ENCODE assay signal across 25 cellular contexts in the genomic region with DNA sequence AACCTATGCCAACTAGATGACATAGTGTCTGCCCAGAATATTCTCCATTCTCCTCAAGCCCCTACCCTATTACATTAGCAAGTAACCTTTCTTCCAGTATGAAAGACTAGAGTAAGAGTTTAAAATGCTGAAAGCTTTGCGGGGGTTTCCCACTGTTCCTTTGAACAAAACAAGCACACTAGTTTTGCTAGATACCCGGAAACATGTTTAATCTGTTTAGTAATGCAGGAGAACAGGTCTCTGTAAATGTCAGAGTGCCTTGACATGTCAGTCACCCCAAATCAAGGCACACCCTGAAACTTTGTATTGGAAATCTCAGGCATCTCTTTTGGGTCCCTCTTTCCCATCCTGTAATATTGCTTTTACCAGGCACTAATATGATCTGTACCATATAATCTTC. TPM values are rescaled to one million over a fixed set of nuclear protein-coding genes. Genes with fewer than 3 reads are reported as not detected.
DNase-seq lines count a peak whose midpoint lies in the region; ATAC-seq and TF ChIP-seq lines count a peak whose summit lies in the region.
"Had no signal": no experiment of that assay in that cellular context is flagged by ENCODE, and none has a peak within 500 bp of the region (broad histone marks: within the 10 kb centered on the region; RNA-seq: fewer than 3 reads in every experiment).

No MANE protein-coding gene starts in this region.

- H3K14ac ChIP-seq in H9 (ENCODE audit: insufficient read depth, low read length), result no peak overlapping the region

- no peak for ATAC-seq in gastroesophageal sphincter
- ATAC-seq: A549, HCT116 had no signal

- H2AK5ac ChIP-seq in H9 (ENCODE audit: insufficient read length, low read length), result no peak overlapping the region

- H3K4me3 ChIP-seq in OCI-LY3 (ENCODE audit: low read length) (peak overlapping the region; percentile 47), epithelial cell of esophagus (ENCODE audit: low read length) (no peak overlapping the region), esophagus squamous epithelium (no peak overlapping the region), gastroesophageal sphincter (no peak overlapping the region)
- H3K4me3 ChIP-seq: A549; BLaER1 treated with 17β-estradiol and CSF1 and Interleukin-3, amounts not matched to agents 10 nM and 100 nM; GM23248 had no signal

- H2BK120ac ChIP-seq in H9 (ENCODE audit: low read depth, low read length, poor library complexity, severe bottlenecking), result no peak overlapping the region

- H3K9ac ChIP-seq in OCI-LY3 (ENCODE audit: low read length) (peak overlapping the region; percentile 90), H9 (ENCODE audit: extremely low read depth, insufficient read length, low read length) (no peak overlapping the region)
- H3K9ac ChIP-seq: BLaER1 treated with 17β-estradiol and CSF1 and Interleukin-3, amounts not matched to agents 10 nM and 100 nM; GM23248 had no signal

- H3T11ph ChIP-seq in H9 (ENCODE audit: low read length), result no peak overlapping the region

- H3K18ac ChIP-seq in H9 (ENCODE audit: insufficient read length, low read depth, low read length), result no peak overlapping the region

- TF ChIP-seq EP300 in gastroesophageal sphincter (IDR thresholded peaks at IDR 0.05), result no peak

- no peaks in the 10 kb centered on the region for H3K9me3 Mint-ChIP-seq in H9
- H3K9me3 Mint-ChIP-seq: CD4-positive, alpha-beta memory T cell had no signal

- H3K27ac ChIP-seq in OCI-LY3 (ENCODE audit: low read length), result peak overlapping the region; percentile 98
- peak overlapping the region in 3 of 4 donors; percentile 39 to 58 (median 45) for H3K27ac ChIP-seq in esophagus squamous epithelium
- H3K27ac ChIP-seq in gastroesophageal sphincter, result no peak overlapping the region
- no peak overlapping the region for H3K27ac ChIP-seq in H9 (ENCODE audit: insufficient read length, low read depth, low read length)
- H3K27ac ChIP-seq: A549; BLaER1 treated with 17β-estradiol and CSF1 and Interleukin-3, amounts not matched to agents 10 nM and 100 nM; GM23248 had no signal

- 42 to 57% methylated on average over 2 of the region's 2 CpGs for WGBS in esophagus squamous epithelium, 2 donors
- 95 to 96% methylated on average over 2 of the region's 2 CpGs for WGBS in gastroesophageal sphincter (ENCODE audit: low coverage in 1 of 2), 2 donors
- no CpG with 5 or more reads among the region's 2 CpGs for WGBS in H9 (ENCODE audit: extremely low coverage, insufficient read length, low lambda C conversion rate)

- no peak overlapping the region for H3K23ac ChIP-seq in H9 (ENCODE audit: insufficient read length, low read depth, low read length)

- H3K79me1 ChIP-seq in H9 (ENCODE audit: insufficient read depth, low read depth, low read length, poor library complexity, severe bottlenecking), result no peaks in the 10 kb centered on the region

- H3K4ac ChIP-seq in H9 (ENCODE audit: low read depth, low read length), result no peak overlapping the region

- no peak overlapping the region for H4K91ac ChIP-seq in H9 (ENCODE audit: insufficient read length, low read depth, low read length)

- peaks cover 3% of the 10 kb centered on the region for H3K36me3 ChIP-seq in OCI-LY3 (replicated peaks; ENCODE audit: low read depth, low read length)
- no peaks in the 10 kb centered on the region for H3K36me3 ChIP-seq in esophagus squamous epithelium
- H3K36me3 ChIP-seq in gastroesophageal sphincter, result no peaks in the 10 kb centered on the region
- H3K36me3 ChIP-seq: BE2C; BLaER1 treated with 17β-estradiol and CSF1 and Interleukin-3, amounts not matched to agents 10 nM and 100 nM had no signal

- no peak overlapping the region for H3K56ac ChIP-seq in H9 (ENCODE audit: insufficient read length, low read depth, low read length)

- no peaks in the 10 kb centered on the region for H3K9me3 ChIP-seq in OCI-LY3 (ENCODE audit: insufficient read depth, low read length)
- H3K9me3 ChIP-seq in esophagus squamous epithelium, result no peaks in the 10 kb centered on the region
- no peaks in the 10 kb centered on the region for H3K9me3 ChIP-seq in gastroesophageal sphincter
- H3K9me3 ChIP-seq in H9 (ENCODE audit: control insufficient read depth, low read depth, low read length), result no peaks in the 10 kb centered on the region
- H3K9me3 ChIP-seq: A549, BE2C had no signal

- no peak overlapping the region for H2BK20ac ChIP-seq in H9 (ENCODE audit: low read depth, low read length, poor library complexity, severe bottlenecking)

- H3K4me3 Mint-ChIP-seq in H9, result no peak overlapping the region
- H3K4me3 Mint-ChIP-seq: CD14-positive monocyte; CD4-positive, alpha-beta memory T cell had no signal

- H4K8ac ChIP-seq in H9 (replicated peaks; ENCODE audit: insufficient read length, low read depth, low read length), result no peak overlapping the region

- no peak overlapping the region for H4K5ac ChIP-seq in H9 (ENCODE audit: insufficient read length, low read depth, low read length)

- no peaks in the 10 kb centered on the region for H3K27me3 Mint-ChIP-seq in H9 (ENCODE audit: low read depth)

- no peaks in the 10 kb centered on the region for H3K23me2 ChIP-seq in H9 (ENCODE audit: insufficient read length, low read depth, low read length, poor library complexity, severe bottlenecking)

- H3K27ac Mint-ChIP-seq in H9, result no peak overlapping the region
- H3K27ac Mint-ChIP-seq: CD14-positive monocyte; CD4-positive, alpha-beta memory T cell had no signal

- H3K79me2 ChIP-seq in OCI-LY3 (ENCODE audit: low read length) (no peaks in the 10 kb centered on the region), H9 (ENCODE audit: insufficient read depth, low read length) (no peaks in the 10 kb centered on the region)

- H2BK5ac ChIP-seq in H9 (ENCODE audit: insufficient read length, low read length), result no peak overlapping the region

- H4K20me1 ChIP-seq in OCI-LY3 (ENCODE audit: insufficient read depth, low read length), result no peaks in the 10 kb centered on the region
- H4K20me1 ChIP-seq in H9 (ENCODE audit: control insufficient read depth, insufficient read depth, insufficient read length), result no peaks in the 10 kb centered on the region
- H4K20me1 ChIP-seq: BLaER1 treated with 17β-estradiol and CSF1 and Interleukin-3, amounts not matched to agents 10 nM and 100 nM had no signal

- H2AFZ ChIP-seq in OCI-LY3 (ENCODE audit: low read depth, low read length) (no peak overlapping the region), H9 (ENCODE audit: low read length) (no peak overlapping the region)
- H2AFZ ChIP-seq: GM23248 had no signal

- no peak overlapping the region for H2BK12ac ChIP-seq in H9 (ENCODE audit: insufficient read length, low read depth, low read length)

- DNase-seq in epithelial cell of esophagus (ENCODE audit: low read depth) (peak; percentile 63), esophagus squamous epithelium (lab: John Stamatoyannopoulos, UW) (no peak), H9 (no peak), GM10266 (ENCODE audit: extremely low spot score) (no peak)
- no peak for DNase-seq in activated CD4-positive, alpha-beta T cell treated with anti-CD3 and anti-CD28 coated beads, Interleukin-2, amount 50 U/mL, for 4 hours
- DNase-seq: 8988T; ACHN; AML-193; BE2C; Calu3; CD4-positive, alpha-beta memory T cell; COR-L47; DMS53; DMS79 treated with DMSO at 0.1 percent for 48 hours; GF-D8; GM23248; H7 had no signal

- no peak for TF ChIP-seq CTCF in OCI-LY3 (IDR thresholded peaks at IDR 0.05; ENCODE audit: low read depth, low read length)
- TF ChIP-seq CTCF in epithelial cell of esophagus (IDR thresholded peaks at IDR 0.05; ENCODE audit: insufficient read depth, low read depth, low read length, missing control alignments), result no peak
- no peak for TF ChIP-seq CTCF in esophagus squamous epithelium (IDR thresholded peaks at IDR 0.05)
- TF ChIP-seq CTCF in gastroesophageal sphincter (IDR thresholded peaks at IDR 0.05), result no peak
- TF ChIP-seq CTCF in H9 (conservative IDR thresholded peaks at IDR 0.05), result no peak
- no peak for TF ChIP-seq CTCF in GM10266 (IDR thresholded peaks at IDR 0.05; ENCODE audit: control insufficient read depth, insufficient read depth, low read depth, missing control alignments)

- peaks cover 26 to 28% of the 10 kb centered on the region in 2 experiments for H3K4me1 Mint-ChIP-seq in H9
- H3K4me1 Mint-ChIP-seq: CD4-positive, alpha-beta memory T cell had no signal

- no peak overlapping the region for H2BK15ac ChIP-seq in H9 (ENCODE audit: low read depth, low read length)

- H3K27me3 ChIP-seq in OCI-LY3 (ENCODE audit: low read depth, low read length), result no peaks in the 10 kb centered on the region
- no peaks in the 10 kb centered on the region for H3K27me3 ChIP-seq in esophagus squamous epithelium
- peaks cover 5% of the 10 kb centered on the region for H3K27me3 ChIP-seq in gastroesophageal sphincter
- H3K27me3 ChIP-seq in H9 (ENCODE audit: insufficient read depth, low read length), result no peaks in the 10 kb centered on the region
- H3K27me3 ChIP-seq: BE2C; BLaER1 treated with 17β-estradiol and CSF1 and Interleukin-3, amounts not matched to agents 10 nM and 100 nM had no signal

- no peaks in the 10 kb centered on the region for H3K36me3 Mint-ChIP-seq in H9 (ENCODE audit: insufficient read depth in 1 of 3, low read depth in 3 of 3)
- H3K36me3 Mint-ChIP-seq: CD14-positive monocyte; CD4-positive, alpha-beta memory T cell had no signal

- TF ChIP-seq POLR2A in esophagus squamous epithelium (IDR thresholded peaks at IDR 0.05) (no peak), gastroesophageal sphincter (IDR thresholded peaks at IDR 0.05) (no peak)

- peaks cover 89% of the 10 kb centered on the region for H3K4me1 ChIP-seq in OCI-LY3 (ENCODE audit: low read length)
- H3K4me1 ChIP-seq in esophagus squamous epithelium, result peaks cover 0 to 31% (median 0%) of the 10 kb centered on the region in 3 donors
- H3K4me1 ChIP-seq in gastroesophageal sphincter, result no peaks in the 10 kb centered on the region
- no peaks in the 10 kb centered on the region; the same call in 1 of the 2 replicates for H3K4me1 ChIP-seq in H9 (ENCODE audit: insufficient read depth, low read length)
- H3K4me1 ChIP-seq: BE2C; BLaER1 treated with 17β-estradiol and CSF1 and Interleukin-3, amounts not matched to agents 10 nM and 100 nM had no signal

- intact Hi-C loops in esophagus squamous epithelium (cut with DNase I), result no loop called here

- H3K4me2 ChIP-seq in OCI-LY3 (ENCODE audit: low read length) (peak overlapping the region; percentile 78), H9 (ENCODE audit: insufficient read depth, insufficient read length, low read length) (no peak overlapping the region)
- H3K4me2 ChIP-seq: A549; BLaER1 treated with 17β-estradiol and CSF1 and Interleukin-3, amounts not matched to agents 10 nM and 100 nM had no signal

RNA-seq across cellular contexts. Expression of gene GALNT5, which starts 11.6 kb away (rescaled TPM):
- total RNA-seq in esophagus squamous epithelium (10 to 100 TPM in 1 of 4 donors, 1 to 10 TPM in 3; 6.7 to 11.2 (median 8.6) TPM), gastroesophageal sphincter (under 1 TPM; under 0.01 to 0.89 (median 0.24) TPM), H9 (2021) (0.13 and 0.17 TPM in 2 replicates)
- total RNA-seq: CD4-positive, alpha-beta memory T cell; G401 had no signal

RNA-seq across cellular contexts. Expression of gene ERMN, which starts 56.6 kb away (rescaled TPM):
- total RNA-seq in esophagus squamous epithelium (1 to 10 TPM in 1 of 4 donors, under 1 TPM in 2, not detected in 1; 0.04 to 1.1 (median 0.19) TPM), gastroesophageal sphincter (under 1 TPM in 1 of 4 donors, not detected in 3; 0.13 TPM), H9 (2021) (0.29 and 0.48 TPM in 2 replicates)
- total RNA-seq: Calu3, G401, GM23248, H1 had no signal

Comparison
In these comparisons a context has a peak if more than half of its experiments do, and no peak if none do; other contexts are left out.
1. H3K27ac ChIP-seq: peak in OCI-LY3 (single experiment) and esophagus squamous epithelium (3 of 4); none in gastroesophageal sphincter (0 of 4) and H9 (single experiment).